ENCODE assay signal across 8 cellular contexts in genomic region chr4:52711834-52712171, GRCh38. TPM values are rescaled to one million over a fixed set of nuclear protein-coding genes. Genes with fewer than 3 reads are reported as not detected.
DNase-seq lines count a peak whose midpoint lies in the region; ATAC-seq and TF ChIP-seq lines count a peak whose summit lies in the region.

No MANE protein-coding gene starts in this region.

- H3K4me1 Mint-ChIP-seq in activated naive CD4-positive, alpha-beta T cell treated with anti-CD3 and anti-CD28 coated beads, Interleukin-2, amount 50 U/mL, for 24 hours = peaks cover 50% of the 10 kb centered on the region

- H3K9me3 ChIP-seq in mononuclear cell (ENCODE audit: low read depth, low read length) = no peaks in the 10 kb centered on the region

- peak overlapping the region; percentile 74 for H3K27ac Mint-ChIP-seq in activated naive CD4-positive, alpha-beta T cell treated with anti-CD3 and anti-CD28 coated beads, Interleukin-2, amount 50 U/mL, for 24 hours

- peak overlapping the region; percentile 81 for H3K4me3 Mint-ChIP-seq in activated naive CD4-positive, alpha-beta T cell treated with anti-CD3 and anti-CD28 coated beads, Interleukin-2, amount 50 U/mL, for 24 hours

- ATAC-seq in HG03139 (IDR thresholded peaks at IDR 0.05; ENCODE audit: unreplicated experiment) = peak; percentile 1
- ATAC-seq in GM21717 (IDR thresholded peaks at IDR 0.05; ENCODE audit: unreplicated experiment) = no peak

- peak overlapping the region; percentile 77 for H3K27ac ChIP-seq in angular gyrus (ENCODE audit: low read depth, low read length)

- H3K27me3 ChIP-seq in mononuclear cell (ENCODE audit: insufficient read depth, low read length) = no peaks in the 10 kb centered on the region

- peaks cover 26% of the 10 kb centered on the region for H3K4me1 ChIP-seq in mononuclear cell (ENCODE audit: insufficient read depth, low read length)

- H3K36me3 Mint-ChIP-seq in activated naive CD4-positive, alpha-beta T cell treated with anti-CD3 and anti-CD28 coated beads, Interleukin-2, amount 50 U/mL, for 24 hours = peaks cover 30% of the 10 kb centered on the region

- DNase-seq in activated naive CD4-positive, alpha-beta T cell treated with anti-CD3 and anti-CD28 coated beads, Interleukin-2, amount 50 U/mL, for 16 hours = no peak
- no peak for DNase-seq in GM10266 (ENCODE audit: extremely low spot score)
- DNase-seq in activated CD4-positive, alpha-beta T cell treated with anti-CD3 and anti-CD28 coated beads for 1 hour = no peak

- peak overlapping the region; percentile 72 for H3K4me3 ChIP-seq in mononuclear cell (ENCODE audit: low read length)

- no peaks in the 10 kb centered on the region for H3K9me3 Mint-ChIP-seq in activated naive CD4-positive, alpha-beta T cell treated with anti-CD3 and anti-CD28 coated beads, Interleukin-2, amount 50 U/mL, for 24 hours

- H3K27me3 Mint-ChIP-seq in activated naive CD4-positive, alpha-beta T cell treated with anti-CD3 and anti-CD28 coated beads, Interleukin-2, amount 50 U/mL, for 24 hours = no peaks in the 10 kb centered on the region

- no peak for TF ChIP-seq CTCF in GM10266 (IDR thresholded peaks at IDR 0.05; ENCODE audit: control insufficient read depth, insufficient read depth, low read depth, missing control alignments)

RNA-seq across cellular contexts. Expression of gene ERVMER34-1, which starts 39.4 kb away (rescaled TPM):
- under 0.01 TPM for total RNA-seq in mononuclear cell

RNA-seq across cellular contexts. Expression of gene USP46, which starts 52.7 kb away (rescaled TPM):
- total RNA-seq in mononuclear cell = 6.9 TPM
